13 cellular contexts compared by ENCODE assay signal in the genomic region with DNA sequence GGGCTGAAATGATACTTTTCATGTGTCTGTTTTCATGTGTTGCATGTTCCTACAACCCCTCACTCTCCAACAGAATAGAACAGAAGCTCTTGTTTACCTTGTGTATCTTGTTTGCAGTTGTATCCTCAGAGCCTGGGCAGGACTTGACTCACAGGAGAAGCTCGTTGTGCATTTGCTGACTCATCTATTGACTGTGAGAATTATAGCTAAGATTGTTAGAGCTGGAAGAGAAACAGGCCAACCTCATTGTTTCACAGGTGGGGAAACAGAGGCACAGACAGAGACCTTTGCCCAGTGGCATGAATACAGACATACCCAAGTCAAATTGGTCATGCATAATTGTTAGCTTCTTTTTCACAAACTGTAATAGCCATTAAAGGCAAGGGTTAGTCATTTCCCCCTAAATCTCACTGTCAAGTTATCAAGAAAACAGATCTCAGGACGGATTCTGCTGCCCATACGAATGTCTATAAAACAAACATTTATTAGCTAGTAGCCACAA. TPM values are rescaled to one million over a fixed set of nuclear protein-coding genes. Genes with fewer than 3 reads are reported as not detected.
DNase-seq lines count a peak whose midpoint lies in the region; ATAC-seq, FAIRE-seq and TF ChIP-seq lines count a peak whose summit lies in the region.
"Had no signal": no experiment of that assay in that cellular context is flagged by ENCODE, and none has a peak within 500 bp of the region (broad histone marks: within the 10 kb centered on the region; RNA-seq: fewer than 3 reads in every experiment).

No MANE protein-coding gene starts in this region.

- FAIRE-seq in K562 (lab: Jason Lieb, UNC): peak; percentile 79

- no peaks in the 10 kb centered on the region for H3K9me1 ChIP-seq in K562 (ENCODE audit: control insufficient read depth, insufficient read depth, low read length)

- intact Hi-C loops in K562 (cut with micrococcal nuclease): loop anchor here (5.0 kb wide), 1 partner anchor 41 kb away; no protein-coding TSS in a partner anchor

- H3K36me3 ChIP-seq in K562 (ENCODE audit: control insufficient read depth, insufficient read depth, low read length): no peaks in the 10 kb centered on the region

- no peak for TF ChIP-seq EP300 in K562 (IDR thresholded peaks at IDR 0.05; ENCODE audit: low read length)

- no peak overlapping the region for H3K4me3 ChIP-seq in K562
- H3K4me3 ChIP-seq: GM23338, skin epidermis had no signal

- H3K27ac ChIP-seq in 22Rv1 (peak overlapping the region; percentile 67), K562 (ENCODE audit: extremely low read depth, low read depth, low read length) (no peak overlapping the region)
- H3K27ac ChIP-seq: skin epidermis had no signal

- TF ChIP-seq CTCF in 22Rv1 (IDR thresholded peaks at IDR 0.05) (no peak), K562 (IDR thresholded peaks at IDR 0.05 in 2 of 3, conservative IDR thresholded peaks at IDR 0.05 in 1 of 3; ENCODE audit: insufficient read depth in 2 of 3, low read depth in 1 of 3, low read length in 3 of 3) (no peak)

- ATAC-seq in K562 (no peak), GM18517 (IDR thresholded peaks at IDR 0.05; ENCODE audit: unreplicated experiment) (no peak), GM21529 (IDR thresholded peaks at IDR 0.05; ENCODE audit: unreplicated experiment) (no peak), HG03175 (IDR thresholded peaks at IDR 0.05; ENCODE audit: unreplicated experiment) (no peak)
- ATAC-seq: GM23338 had no signal

- H2AFZ ChIP-seq in K562 (ENCODE audit: low read depth, low read length): peak overlapping the region; percentile 33; the same call in 1 of the 2 replicates
- H2AFZ ChIP-seq: GM23338 had no signal

- BruUV-seq in K562 (replicated peaks; lab: Mats Ljungman, UMichigan): no TSS peak

- TF ChIP-seq POLR2A in K562 (conservative IDR thresholded peaks at IDR 0.05): no peak

- H3K4me2 ChIP-seq in K562 (ENCODE audit: insufficient read depth, low read length): peak overlapping the region; percentile 42; the same call in 1 of the 2 replicates
- H3K4me2 ChIP-seq: GM23338 had no signal

- CTCF ChIA-PET in K562 (lab: Yijun Ruan, JAX; ENCODE audit: low intra/inter-chr PET ratio): no interaction called here

- in situ Hi-C loops in K562 (cut with MboI): no loop called here

- peaks cover 11% of the 10 kb centered on the region in 2 experiments; a peak in 3 of 5 replicates for H3K27me3 ChIP-seq in K562 (ENCODE audit: control insufficient read depth in 2 of 2, insufficient read depth in 2 of 2, low read length in 2 of 2)

- no peaks in the 10 kb centered on the region for H3K9me3 ChIP-seq in K562 (replicated peaks; ENCODE audit: control insufficient read depth, insufficient read depth, low read depth, low read length)

- 0 out of 4 replicates have a peak overlapping the region, but pooled peaks of 1 of the 2 experiments have one; percentile 18 for H3K9ac ChIP-seq in K562 (ENCODE audit: insufficient read depth in 1 of 2, low read depth in 2 of 2, low read length in 2 of 2)

- H3K4me1 ChIP-seq in K562 (replicated peaks in 1 of 2; ENCODE audit: control insufficient read depth in 2 of 2, insufficient read depth in 2 of 2, low read length in 2 of 2): peaks cover 11 to 15% of the 10 kb centered on the region in 2 experiments

- peak; percentile 48 for DNase-seq in HS-5 (ENCODE audit: low read depth)
- peak in 2 of 4 experiments; percentile 41 to 45 for DNase-seq in K562 (ENCODE audit: extremely low read depth in 1 of 4, low spot score in 3 of 4)
- peak; percentile 91 for DNase-seq in kidney tubule cell (ENCODE audit: low spot score)
- DNase-seq in midbrain (lab: John Stamatoyannopoulos, UW): no peak
- DNase-seq: activated B cell treated with CpG ODN at 0.5 μM for 24 hours, amygdala, substantia nigra had no signal

- 2% methylated on average over 3 of the region's 3 CpGs for WGBS in K562 (ENCODE audit: insufficient coverage, low coverage, missing lambda C conversion rate)

- POLR2A ChIA-PET in K562 (lab: Yijun Ruan, JAX): interaction anchor here (0.7 to 2.0 kb wide), 9 partner anchors 14 to 46 kb away, joined by 3 to 6 read pairs (median 3); no protein-coding TSS in a partner anchor

- H3K79me2 ChIP-seq in K562 (ENCODE audit: control insufficient read depth, insufficient read depth, low read length): no peaks in the 10 kb centered on the region

- no peak for TF ChIP-seq RAD21 in K562 (CRISPR knock-in tag; conservative IDR thresholded peaks at IDR 0.05 in 1 of 2, IDR thresholded peaks at IDR 0.05 in 1 of 2)

- no peaks in the 10 kb centered on the region for H4K20me1 ChIP-seq in K562 (replicated peaks; ENCODE audit: control insufficient read depth, insufficient read depth, low read length)

TF ChIP-seq in K562, 482 proteins besides CTCF, POLR2A, EP300 and RAD21 (continues in another document):
- TF ChIP-seq, protein P1, sequence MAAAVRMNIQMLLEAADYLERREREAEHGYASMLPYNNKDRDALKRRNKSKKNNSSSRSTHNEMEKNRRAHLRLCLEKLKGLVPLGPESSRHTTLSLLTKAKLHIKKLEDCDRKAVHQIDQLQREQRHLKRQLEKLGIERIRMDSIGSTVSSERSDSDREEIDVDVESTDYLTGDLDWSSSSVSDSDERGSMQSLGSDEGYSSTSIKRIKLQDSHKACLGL (CRISPR knock-in tag; IDR thresholded peaks at IDR 0.05; ENCODE audit: borderline replicate concordance, poor library complexity, severe bottlenecking): no peak
- TF ChIP-seq DPF2 (IDR thresholded peaks at IDR 0.05) (peak; percentile 90), KLF13 (tag; IDR thresholded peaks at IDR 0.05; ENCODE audit: borderline replicate concordance, low read depth) (no peak), ZNF140 (CRISPR knock-in tag; IDR thresholded peaks at IDR 0.05) (no peak), ZNF695 (CRISPR knock-in tag; IDR thresholded peaks at IDR 0.05) (no peak)
- TF ChIP-seq, protein P2, sequence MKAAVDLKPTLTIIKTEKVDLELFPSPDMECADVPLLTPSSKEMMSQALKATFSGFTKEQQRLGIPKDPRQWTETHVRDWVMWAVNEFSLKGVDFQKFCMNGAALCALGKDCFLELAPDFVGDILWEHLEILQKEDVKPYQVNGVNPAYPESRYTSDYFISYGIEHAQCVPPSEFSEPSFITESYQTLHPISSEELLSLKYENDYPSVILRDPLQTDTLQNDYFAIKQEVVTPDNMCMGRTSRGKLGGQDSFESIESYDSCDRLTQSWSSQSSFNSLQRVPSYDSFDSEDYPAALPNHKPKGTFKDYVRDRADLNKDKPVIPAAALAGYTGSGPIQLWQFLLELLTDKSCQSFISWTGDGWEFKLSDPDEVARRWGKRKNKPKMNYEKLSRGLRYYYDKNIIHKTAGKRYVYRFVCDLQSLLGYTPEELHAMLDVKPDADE (conservative IDR thresholded peaks at IDR 0.05; ENCODE audit: control insufficient read depth, low read depth, low read length): no peak

RNA-seq across cellular contexts. Expression of a gene that starts 4.6 kb away (rescaled TPM):
- total RNA-seq in K562 (2011; cell fraction: chromatin; rRNA removed; ENCODE audit: low replicate concordance): 0.95 TPM in 1 of 2 replicates, not detected in the other
- 0.17 and 0.66 TPM in 2 replicates for total RNA-seq in K562 (2011; cell fraction: nucleolus; rRNA removed)
- 0.38 TPM in 1 of 2 replicates, not detected in the other for total RNA-seq in K562 (2011; cell fraction: nucleoplasm; rRNA removed)
- total RNA-seq in K562 (2014; rRNA removed): 0.78 and 1.0 TPM in 2 replicates
- total RNA-seq in K562 (2014; rRNA removed; fragmentation: Illumina TruSeq; extraction: Trizol): 0.33 and 0.35 TPM in 2 replicates
- total RNA-seq in K562 (2015; rRNA removed; fragmentation: Illumina TruSeq; extraction: Trizol): 0.19 and 0.36 TPM in 2 replicates
- total RNA-seq in K562 (2021): 0.53 and 0.83 TPM in 2 replicates
- polyA plus RNA-seq in K562 (2011; rRNA removed): 0.45 and 0.64 TPM in 2 replicates
- 0.81 and 0.88 TPM in 2 replicates for polyA plus RNA-seq in K562 (2011; cell fraction: cytosol; rRNA removed)
- 0.71 and 0.73 TPM in 2 replicates for polyA plus RNA-seq in K562 (2011; cell fraction: nucleus; rRNA removed)
- 0.59 and 0.89 TPM in 2 replicates for polyA plus RNA-seq in K562 (2012)
- polyA plus RNA-seq in K562 (2014; fragmentation: Illumina TruSeq; extraction: Trizol): 0.26 and 0.45 TPM in 2 replicates
- polyA plus RNA-seq in K562 (2014; fragmentation: Nextera tagmentation; extraction: Ambion mirVana): not detected
- polyA plus RNA-seq in K562 (2014; rRNA removed): 0.36 and 1.2 TPM in 2 replicates
- 0.48 and 0.53 TPM in 2 replicates for polyA minus RNA-seq in K562 (2011; rRNA and poly(A)+ RNA removed)
- 0.95 and 2.6 TPM in 2 replicates for polyA minus RNA-seq in K562 (2011; cell fraction: cytosol; rRNA and poly(A)+ RNA removed)
- 1.1 TPM in 2 replicates for polyA minus RNA-seq in K562 (2011; cell fraction: nucleus; rRNA and poly(A)+ RNA removed)

RNA-seq across cellular contexts. Expression of a gene that starts 30.0 kb away (rescaled TPM):
- not detected in 2 replicates for total RNA-seq in K562 (2011; cell fraction: chromatin; rRNA removed; ENCODE audit: low replicate concordance)
- not detected in 2 replicates for total RNA-seq in K562 (2011; cell fraction: nucleolus; rRNA removed)
- total RNA-seq in K562 (2011; cell fraction: nucleoplasm; rRNA removed): not detected in 2 replicates
- not detected in 2 replicates for total RNA-seq in K562 (2014; rRNA removed)
- total RNA-seq in K562 (2014; rRNA removed; fragmentation: Illumina TruSeq; extraction: Trizol): not detected in 2 replicates
- total RNA-seq in K562 (2015; rRNA removed; fragmentation: Illumina TruSeq; extraction: Trizol): not detected in 2 replicates
- not detected in 2 replicates for total RNA-seq in K562 (2021)
- not detected in 2 replicates for polyA plus RNA-seq in K562 (2011; rRNA removed)
- polyA plus RNA-seq in K562 (2011; cell fraction: cytosol; rRNA removed): not detected in 2 replicates
- polyA plus RNA-seq in K562 (2011; cell fraction: nucleus; rRNA removed): not detected in 2 replicates
- polyA plus RNA-seq in K562 (2012): 0.20 and 0.22 TPM in 2 replicates
- not detected in 2 replicates for polyA plus RNA-seq in K562 (2014; fragmentation: Illumina TruSeq; extraction: Trizol)
- not detected for polyA plus RNA-seq in K562 (2014; fragmentation: Nextera tagmentation; extraction: Ambion mirVana)
- not detected in 2 replicates for polyA plus RNA-seq in K562 (2014; rRNA removed)
- not detected in 2 replicates for polyA minus RNA-seq in K562 (2011; rRNA and poly(A)+ RNA removed)
- polyA minus RNA-seq in K562 (2011; cell fraction: cytosol; rRNA and poly(A)+ RNA removed): not detected in 2 replicates
- polyA minus RNA-seq in K562 (2011; cell fraction: nucleus; rRNA and poly(A)+ RNA removed): not detected in 2 replicates
- total RNA-seq: activated B cell treated with CpG ODN at 0.5 μM for 24 hours, GM23338 had no signal
- polyA plus RNA-seq: GM23338 had no signal
